In genomic region chr10:61475449-61475873, GRCh38 we compare ENCODE assay signal across 18 cellular contexts. TPM values are rescaled to one million over a fixed set of nuclear protein-coding genes. Genes with fewer than 3 reads are reported as not detected.
DNase-seq lines count a peak whose midpoint lies in the region.
"Had no signal": no experiment of that assay in that cellular context is flagged by ENCODE, and none has a peak within 500 bp of the region (broad histone marks: within the 10 kb centered on the region; RNA-seq: fewer than 3 reads in every experiment).

No MANE protein-coding gene starts in this region.

- peak overlapping the region; percentile 23 for H3K4me2 ChIP-seq in GM23248 (ENCODE audit: unreplicated experiment)

- H3K27ac ChIP-seq in GM23248 = no peak overlapping the region
- H3K27ac ChIP-seq: skin epidermis had no signal

- in situ Hi-C loops in GM23248 (cut with MboI) = no loop called here

- 68 to 76% methylated on average over 3 of the region's 3 CpGs for WGBS in GM23248 (ENCODE audit: low coverage in 1 of 2, low lambda C conversion rate in 2 of 2, missing lambda C conversion rate in 2 of 2), 2 experiments

- no peaks in the 10 kb centered on the region for H3F3A ChIP-seq in GM23248 (ENCODE audit: insufficient read depth)

- H3K9ac ChIP-seq in GM23248 = no peak overlapping the region

- H3K9me3 ChIP-seq in GM23248 (ENCODE audit: low read depth) = no peaks in the 10 kb centered on the region

- H3K9me2 ChIP-seq in GM23248 (ENCODE audit: insufficient read depth) = no peaks in the 10 kb centered on the region

- H3K4me3 ChIP-seq in GM23248 (no peak overlapping the region), skeletal muscle cell (ENCODE audit: low read depth, low read length) (no peak overlapping the region)
- H3K4me3 ChIP-seq: lung, skin epidermis had no signal

- no peaks in the 10 kb centered on the region for H4K20me1 ChIP-seq in GM23248 (ENCODE audit: insufficient read depth)

- peaks cover 10% of the 10 kb centered on the region for H3K4me1 ChIP-seq in GM23248 (ENCODE audit: insufficient read depth)

- H3K79me2 ChIP-seq in GM23248 (ENCODE audit: insufficient read depth) = no peaks in the 10 kb centered on the region

- DNase-seq in GM23248 (peak; percentile 61), RPMI7951 (ENCODE audit: low read depth) (peak; percentile 19), fibroblast of gingiva (ENCODE audit: low read depth) (peak; percentile 29), skeletal muscle cell (ENCODE audit: low read depth) (peak; percentile 39), DMS153 (lab: John Stamatoyannopoulos, UW) (no peak), NCI-H524 treated with DMSO at 0.1 percent for 48 hours (lab: John Stamatoyannopoulos, UW) (no peak), NCI-H2107 (lab: John Stamatoyannopoulos, UW) (no peak)
- no peak for DNase-seq in stimulated activated CD8-positive, alpha-beta memory T cell treated with anti-CD3 and anti-CD28 coated beads, Interleukin-4, amount 100 ng/mL, for 48 hours
- DNase-seq: activated CD8-positive, alpha-beta T cell treated with anti-CD3 and anti-CD28 coated beads, Interleukin-2, amount 10 ng/mL, durations not matched to agents 7 days and 5 days; activated gamma-delta T cell; GOT3; KBM-7; NCI-H187 treated with DMSO at 0.1 percent for 48 hours; NCI-H774; SHP77 treated with DMSO at 0.1 percent for 48 hours had no signal

- H3K27me3 ChIP-seq in GM23248 (replicated peaks; ENCODE audit: insufficient read depth) = no peaks in the 10 kb centered on the region

- H3K36me3 ChIP-seq in GM23248 (ENCODE audit: low read depth) = no peaks in the 10 kb centered on the region

- no peak overlapping the region for H2AFZ ChIP-seq in GM23248

RNA-seq across cellular contexts. Expression of gene TMEM26, which starts 22.3 kb away (rescaled TPM):
- not detected in 2 replicates for total RNA-seq in GM23248 (2014; rRNA removed; shearing (Covaris generic))
- 0.04 TPM in 2 replicates for polyA plus RNA-seq in GM23248 (2016; fragmentation: Nextera tagmentation; extraction: Ambion mirVana)
- total RNA-seq in RPMI7951 (2014; rRNA removed; shearing (Covaris generic)) = 1.2 TPM in 1 of 2 replicates, not detected in the other
- total RNA-seq: activated CD8-positive, alpha-beta T cell treated with anti-CD3 and anti-CD28 coated beads, Interleukin-2, amount 10 ng/mL, durations not matched to agents 7 days and 5 days had no signal
- polyA plus RNA-seq: neural cell had no signal

Comparison
In these comparisons a context has a peak if more than half of its experiments do, and no peak if none do; other contexts are left out.
1. DNase-seq: peak in GM23248 (single experiment), RPMI7951 (single experiment), fibroblast of gingiva (single experiment) and skeletal muscle cell (single experiment); none in DMS153 (single experiment), stimulated activated CD8-positive, alpha-beta memory T cell treated with anti-CD3 and anti-CD28 coated beads, Interleukin-4, amount 100 ng/mL, for 48 hours (single experiment), NCI-H524 treated with DMSO at 0.1 percent for 48 hours (single experiment) and NCI-H2107 (single experiment).